7 cellular contexts compared by ENCODE assay signal in the genomic region with DNA sequence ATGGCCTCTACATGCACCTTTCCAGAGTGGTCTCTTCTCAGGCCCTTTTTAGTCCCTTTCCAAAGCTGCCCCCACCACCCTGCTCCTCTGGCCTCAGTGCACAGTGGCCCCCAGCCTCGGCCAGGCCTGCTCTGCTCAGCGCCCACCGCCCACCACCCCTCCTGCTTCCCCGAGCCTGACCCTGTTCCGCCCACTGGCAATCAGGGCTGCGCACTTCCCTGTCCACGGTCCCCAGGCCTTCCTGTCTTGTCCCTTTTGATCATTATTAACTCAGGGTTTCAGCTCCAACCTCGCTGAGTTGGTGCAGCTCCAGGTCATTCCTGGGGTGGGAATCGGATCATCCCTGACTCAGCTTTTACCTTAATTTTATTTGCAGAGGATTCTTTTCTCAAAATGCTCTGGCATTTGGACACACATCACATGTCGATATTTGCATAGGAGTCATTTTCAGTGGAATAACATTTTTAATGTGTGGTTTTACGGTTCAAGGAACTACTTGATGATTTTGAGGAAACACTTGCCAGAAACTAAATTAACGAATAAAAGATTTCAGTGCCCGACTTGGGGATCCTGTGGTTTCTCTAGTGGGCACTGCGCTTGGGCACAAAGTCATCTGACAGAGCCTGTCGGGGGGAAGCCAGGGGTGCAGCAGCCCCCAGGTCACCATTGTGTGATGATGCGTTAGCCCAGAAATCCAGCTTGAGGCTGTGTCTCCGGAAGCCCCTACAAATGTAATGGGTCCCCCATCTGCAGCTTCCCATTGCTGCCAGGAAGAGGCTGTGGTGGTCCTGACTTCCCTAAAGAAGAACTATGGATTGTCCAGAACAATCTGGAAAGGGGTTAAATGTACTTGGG. TPM values are rescaled to one million over a fixed set of nuclear protein-coding genes. Genes with fewer than 3 reads are reported as not detected.
A peak's percentile ranks its signal among the peaks of the same experiment; 100 is the strongest.
DNase-seq lines count a peak whose midpoint lies in the region; ATAC-seq and TF ChIP-seq lines count a peak whose summit lies in the region.

No MANE protein-coding gene starts in this region.

- H3K36me3 ChIP-seq in Karpas-422 (ENCODE audit: insufficient read depth, low read length): no peaks in the 10 kb centered on the region; the same call in 1 of the 2 replicates
- peaks cover 0 to 10% (median 7%) of the 10 kb centered on the region in 4 donors for H3K36me3 ChIP-seq in esophagus muscularis mucosa

- peaks cover 12% of the 10 kb centered on the region for H3K4me1 ChIP-seq in Karpas-422 (ENCODE audit: low read length)
- H3K4me1 ChIP-seq in esophagus muscularis mucosa: no peaks in the 10 kb centered on the region

- no peaks in the 10 kb centered on the region for H3K79me2 ChIP-seq in Karpas-422 (ENCODE audit: low read length)

- TF ChIP-seq EP300 in esophagus muscularis mucosa (IDR thresholded peaks at IDR 0.05): no peak

- peaks cover 0 to 3% of the 10 kb centered on the region in 2 donors for H3K9me3 Mint-ChIP-seq in stimulated activated naive B cell treated with anti-CD40 and anti-IgM and Interleukin-4, amounts not matched to agents 10 μg/mL and 1 μg/mL and 100 μg/mL, for 72 hours

- 83% methylated on average over 13 of the region's 17 CpGs for WGBS in esophagus muscularis mucosa

- no peak overlapping the region for H3K9ac ChIP-seq in Karpas-422 (ENCODE audit: low read length)

- H3K4me3 ChIP-seq in Karpas-422 (ENCODE audit: low read length): no peak overlapping the region
- H3K4me3 ChIP-seq in esophagus muscularis mucosa: no peak overlapping the region

- peaks cover 38 to 65% of the 10 kb centered on the region in 2 donors for H3K4me1 Mint-ChIP-seq in stimulated activated naive B cell treated with anti-CD40 and anti-IgM and Interleukin-4, amounts not matched to agents 10 μg/mL and 1 μg/mL and 100 μg/mL, for 72 hours

- peaks cover 28 to 38% of the 10 kb centered on the region in 2 donors for H3K36me3 Mint-ChIP-seq in stimulated activated naive B cell treated with anti-CD40 and anti-IgM and Interleukin-4, amounts not matched to agents 10 μg/mL and 1 μg/mL and 100 μg/mL, for 72 hours

- peak overlapping the region; percentile 86 to 87 for H3K4me3 Mint-ChIP-seq in stimulated activated naive B cell treated with anti-CD40 and anti-IgM and Interleukin-4, amounts not matched to agents 10 μg/mL and 1 μg/mL and 100 μg/mL, for 72 hours

- H3K27ac Mint-ChIP-seq in stimulated activated naive B cell treated with anti-CD40 and anti-IgM and Interleukin-4, amounts not matched to agents 10 μg/mL and 1 μg/mL and 100 μg/mL, for 72 hours: peak overlapping the region; percentile 98

- no peaks in the 10 kb centered on the region for H3K9me2 ChIP-seq in Karpas-422 (replicated peaks; ENCODE audit: insufficient read depth, low read length)

- H3K27me3 Mint-ChIP-seq in stimulated activated naive B cell treated with anti-CD40 and anti-IgM and Interleukin-4, amounts not matched to agents 10 μg/mL and 1 μg/mL and 100 μg/mL, for 72 hours: no peaks in the 10 kb centered on the region

- TF ChIP-seq POLR2A in esophagus muscularis mucosa (IDR thresholded peaks at IDR 0.05; ENCODE audit: low read depth): no peak
- no peak for TF ChIP-seq POLR2A in GM18505 (IDR thresholded peaks at IDR 0.05; ENCODE audit: borderline replicate concordance, extremely low read depth, insufficient read depth, insufficient read length)

- H3K9me3 ChIP-seq in Karpas-422 (ENCODE audit: low read length) (no peaks in the 10 kb centered on the region), esophagus muscularis mucosa (no peaks in the 10 kb centered on the region)

- no peak for TF ChIP-seq CTCF in esophagus muscularis mucosa (IDR thresholded peaks at IDR 0.05)

- H2AFZ ChIP-seq in Karpas-422 (ENCODE audit: low read length): no peak overlapping the region

- intact Hi-C loops in esophagus muscularis mucosa (cut with DNase I): no loop called here

- H3K4me2 ChIP-seq in Karpas-422 (ENCODE audit: low read depth, low read length, poor library complexity, severe bottlenecking): peak overlapping the region; percentile 29

- H4K20me1 ChIP-seq in Karpas-422 (ENCODE audit: insufficient read depth, low read depth, low read length): no peaks in the 10 kb centered on the region

- no peaks in the 10 kb centered on the region for H3K27me3 ChIP-seq in Karpas-422 (ENCODE audit: low read length)
- no peaks in the 10 kb centered on the region for H3K27me3 ChIP-seq in esophagus muscularis mucosa

- H3K27ac ChIP-seq in Karpas-422 (ENCODE audit: low read length): no peak overlapping the region
- H3K27ac ChIP-seq in esophagus muscularis mucosa (replicated peaks in 1 of 4): peak overlapping the region in 1 of 4 donors; percentile 59

- DNase-seq in Karpas-422: no peak
- peak; percentile 89 for DNase-seq in esophagus muscularis mucosa (ENCODE audit: extremely low spot score)
- DNase-seq in stimulated activated naive B cell treated with anti-CD40 and anti-IgM and Interleukin-4, amounts not matched to agents 10 μg/mL and 1 μg/mL and 100 μg/mL, for 72 hours: peak; percentile 14
- DNase-seq in NCI-H1436 treated with DMSO at 0.1 percent for 48 hours (lab: John Stamatoyannopoulos, UW): no peak
- DNase-seq in NCI-H2107 (lab: John Stamatoyannopoulos, UW): no peak

- ATAC-seq in GM19452 (IDR thresholded peaks at IDR 0.05; ENCODE audit: unreplicated experiment) (peak; percentile 11), GM18505 (IDR thresholded peaks at IDR 0.05; ENCODE audit: unreplicated experiment) (no peak)
- peak; percentile 75 to 80 for ATAC-seq in stimulated activated naive B cell treated with anti-CD40 and anti-IgM and Interleukin-4, amounts not matched to agents 10 μg/mL and 1 μg/mL and 100 μg/mL, for 72 hours (replicated peaks)

RNA-seq across cellular contexts. Expression of gene ESPNL, which starts 1.1 kb away (rescaled TPM):
- 1.0 TPM in 2 replicates for total RNA-seq in Karpas-422 (2014; rRNA removed; shearing (Covaris generic); ENCODE audit: low replicate concordance)
- total RNA-seq in esophagus muscularis mucosa: 1 to 10 TPM in 1 of 4 donors, under 1 TPM in 2, not detected in 1; 0.78 to 1.3 (median 0.83) TPM

RNA-seq across cellular contexts. Expression of gene SCLY, which starts 38.3 kb away (rescaled TPM):
- total RNA-seq in Karpas-422 (2014; rRNA removed; shearing (Covaris generic); ENCODE audit: low replicate concordance): 20.5 and 48.0 TPM in 2 replicates
- total RNA-seq in esophagus muscularis mucosa: 10 to 100 TPM in 3 of 4 donors, 1 to 10 TPM in 1; 9.8 to 17.9 (median 13.9) TPM

RNA-seq across cellular contexts. Expression of gene KLHL30, which starts 39.4 kb away (rescaled TPM):
- not detected in 2 replicates for total RNA-seq in Karpas-422 (2014; rRNA removed; shearing (Covaris generic); ENCODE audit: low replicate concordance)
- total RNA-seq in esophagus muscularis mucosa: 1 to 10 TPM; 1.2 to 8.0 (median 4.4) TPM

RNA-seq across cellular contexts. Expression of gene ERFE, which starts 59.7 kb away (rescaled TPM):
- 2.8 and 4.1 TPM in 2 replicates for total RNA-seq in Karpas-422 (2014; rRNA removed; shearing (Covaris generic); ENCODE audit: low replicate concordance)
- total RNA-seq in esophagus muscularis mucosa: under 1 TPM in 2 of 4 donors, not detected in 2; 0.39 to 0.66 TPM

Comparison
In these comparisons a context has a peak if more than half of its experiments do, and no peak if none do; other contexts are left out.
1. DNase-seq: peak in esophagus muscularis mucosa (single experiment) and stimulated activated naive B cell treated with anti-CD40 and anti-IgM and Interleukin-4, amounts not matched to agents 10 μg/mL and 1 μg/mL and 100 μg/mL, for 72 hours (single experiment); none in Karpas-422 (single experiment), NCI-H1436 treated with DMSO at 0.1 percent for 48 hours (single experiment) and NCI-H2107 (single experiment).